ENCODE assay signal across 16 cellular contexts in the genomic region with DNA sequence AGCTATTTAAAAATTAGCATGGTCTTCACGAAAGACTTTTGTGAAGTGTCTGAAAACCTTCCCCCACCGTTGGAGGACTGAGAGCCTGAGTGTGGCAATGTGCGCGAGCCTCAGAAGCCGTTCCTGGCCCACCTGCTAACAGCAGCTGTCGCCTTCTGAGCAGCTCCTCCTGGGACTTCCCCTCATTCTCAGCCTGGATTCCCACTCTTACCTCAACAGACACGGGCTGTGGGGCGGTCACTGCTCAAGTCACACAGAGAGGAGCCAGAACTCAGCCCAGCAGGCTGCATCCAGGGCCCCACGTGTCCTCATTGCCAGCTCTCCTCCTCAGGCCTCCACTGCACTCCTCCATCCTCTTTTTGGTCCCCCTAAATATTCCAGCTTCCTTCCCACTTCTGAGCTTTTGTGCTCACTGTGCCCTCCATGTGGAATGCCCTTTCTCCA. TPM values are rescaled to one million over a fixed set of nuclear protein-coding genes. Genes with fewer than 3 reads are reported as not detected.
DNase-seq lines count a peak whose midpoint lies in the region; ATAC-seq and TF ChIP-seq lines count a peak whose summit lies in the region.
"Had no signal": no experiment of that assay in that cellular context is flagged by ENCODE, and none has a peak within 500 bp of the region (broad histone marks: within the 10 kb centered on the region; RNA-seq: fewer than 3 reads in every experiment).

No MANE protein-coding gene starts in this region.

- H3K27me3 ChIP-seq in GM06990 (replicated peaks; ENCODE audit: control insufficient read depth, insufficient read depth, low read length) (no peaks in the 10 kb centered on the region), thyroid gland (no peaks in the 10 kb centered on the region)
- H3K27me3 ChIP-seq: uterus had no signal

- peak; percentile 74 for ATAC-seq in GM19438 (IDR thresholded peaks at IDR 0.05; ENCODE audit: low read depth, unreplicated experiment)
- ATAC-seq in HG02885 (IDR thresholded peaks at IDR 0.05; ENCODE audit: poor library complexity, unreplicated experiment): peak; percentile 79
- ATAC-seq: activated naive CD8-positive, alpha-beta T cell treated with anti-CD3 and anti-CD28 coated beads, Interleukin-2, amount 50 U/mL, for 24 hours; HCT116 had no signal

- H3K4me3 ChIP-seq in GM06990 (replicated peaks; ENCODE audit: low read depth, low read length): no peak overlapping the region
- H3K4me3 ChIP-seq in thyroid gland (replicated peaks in 1 of 3): no peak overlapping the region
- H3K4me3 ChIP-seq: lung, uterus had no signal

- intact Hi-C loops in thyroid gland (cut with DNase I): no loop called here

- DNase-seq in GM06990 (ENCODE audit: extremely low read depth, insufficient read length): peak; percentile 73
- DNase-seq in RPMI8226: peak; percentile 30
- DNase-seq in stimulated activated CD4-positive, alpha-beta T cell treated with anti-CD3 and anti-CD28 coated beads, Interleukin-1b, Interleukin-23, amount 100 ng/mL, for 48 hours: no peak
- DNase-seq in thyroid gland: no peak
- DNase-seq in activated CD4-positive, alpha-beta T cell treated with anti-CD3 and anti-CD28 coated beads, Interleukin-2, amount 50 U/mL, for 48 hours: no peak
- no peak for DNase-seq in glomerular visceral epithelial cell (ENCODE audit: extremely low spot score)
- DNase-seq: activated CD4-positive, alpha-beta T cell treated with anti-CD3 and anti-CD28 coated beads, Interleukin-2, amount 50 U/mL, for 4 hours; activated naive CD8-positive, alpha-beta T cell treated with anti-CD3 and anti-CD28 coated beads, Interleukin-2, amount 50 U/mL, for 24 hours; effector CD8-positive, alpha-beta T cell; Kasumi-1; NCI-H526; uterus had no signal

- peaks cover 0 to 4% of the 10 kb centered on the region in 2 donors for H3K4me1 ChIP-seq in thyroid gland
- H3K4me1 ChIP-seq: uterus had no signal

- TF ChIP-seq CTCF in GM06990 (IDR thresholded peaks at IDR 0.05; ENCODE audit: insufficient read depth, low read length, poor library complexity, severe bottlenecking) (no peak), thyroid gland (IDR thresholded peaks at IDR 0.05) (no peak)

- H3K27ac ChIP-seq in thyroid gland: no peak overlapping the region
- H3K27ac ChIP-seq: uterus had no signal

- H3K36me3 ChIP-seq in GM06990 (ENCODE audit: control insufficient read depth, insufficient read depth, low read length) (no peaks in the 10 kb centered on the region; the same call in 1 of the 2 replicates), thyroid gland (no peaks in the 10 kb centered on the region)
- H3K36me3 ChIP-seq: uterus had no signal

- 86 to 88% methylated on average over 9 of the region's 9 CpGs for WGBS in thyroid gland, 2 donors

- no peaks in the 10 kb centered on the region for H3K9me3 ChIP-seq in thyroid gland
- H3K9me3 ChIP-seq: uterus had no signal

- no peak for TF ChIP-seq POLR2A in thyroid gland (IDR thresholded peaks at IDR 0.05)

RNA-seq across cellular contexts. Expression of a gene that starts 7.8 kb away (rescaled TPM):
- 10 to 100 TPM in 3 of 4 donors, 1 to 10 TPM in 1; 5.7 to 53.3 (median 14.1) TPM for total RNA-seq in thyroid gland

RNA-seq across cellular contexts. Expression of a gene that starts 34.7 kb away (rescaled TPM):
- 10 to 100 TPM; 14.7 to 28.6 (median 18.0) TPM for total RNA-seq in thyroid gland

Comparison
In these comparisons a context has a peak if more than half of its experiments do, and no peak if none do; other contexts are left out.
1. DNase-seq: peak in GM06990 (single experiment) and RPMI8226 (single experiment); none in stimulated activated CD4-positive, alpha-beta T cell treated with anti-CD3 and anti-CD28 coated beads, Interleukin-1b, Interleukin-23, amount 100 ng/mL, for 48 hours (single experiment), thyroid gland (0 of 2), activated CD4-positive, alpha-beta T cell treated with anti-CD3 and anti-CD28 coated beads, Interleukin-2, amount 50 U/mL, for 48 hours (0 of 2) and glomerular visceral epithelial cell (single experiment).